1 cellular context compared by ENCODE assay signal in genomic region chrX:11733614-11734013, GRCh38.
TF ChIP-seq lines count a peak whose summit lies in the region.

No MANE protein-coding gene starts in this region.

TF ChIP-seq in GM12878, 131 proteins besides CTCF, POLR2A, EP300 and RAD21 (continued from another document):
- TF ChIP-seq, protein P1, sequence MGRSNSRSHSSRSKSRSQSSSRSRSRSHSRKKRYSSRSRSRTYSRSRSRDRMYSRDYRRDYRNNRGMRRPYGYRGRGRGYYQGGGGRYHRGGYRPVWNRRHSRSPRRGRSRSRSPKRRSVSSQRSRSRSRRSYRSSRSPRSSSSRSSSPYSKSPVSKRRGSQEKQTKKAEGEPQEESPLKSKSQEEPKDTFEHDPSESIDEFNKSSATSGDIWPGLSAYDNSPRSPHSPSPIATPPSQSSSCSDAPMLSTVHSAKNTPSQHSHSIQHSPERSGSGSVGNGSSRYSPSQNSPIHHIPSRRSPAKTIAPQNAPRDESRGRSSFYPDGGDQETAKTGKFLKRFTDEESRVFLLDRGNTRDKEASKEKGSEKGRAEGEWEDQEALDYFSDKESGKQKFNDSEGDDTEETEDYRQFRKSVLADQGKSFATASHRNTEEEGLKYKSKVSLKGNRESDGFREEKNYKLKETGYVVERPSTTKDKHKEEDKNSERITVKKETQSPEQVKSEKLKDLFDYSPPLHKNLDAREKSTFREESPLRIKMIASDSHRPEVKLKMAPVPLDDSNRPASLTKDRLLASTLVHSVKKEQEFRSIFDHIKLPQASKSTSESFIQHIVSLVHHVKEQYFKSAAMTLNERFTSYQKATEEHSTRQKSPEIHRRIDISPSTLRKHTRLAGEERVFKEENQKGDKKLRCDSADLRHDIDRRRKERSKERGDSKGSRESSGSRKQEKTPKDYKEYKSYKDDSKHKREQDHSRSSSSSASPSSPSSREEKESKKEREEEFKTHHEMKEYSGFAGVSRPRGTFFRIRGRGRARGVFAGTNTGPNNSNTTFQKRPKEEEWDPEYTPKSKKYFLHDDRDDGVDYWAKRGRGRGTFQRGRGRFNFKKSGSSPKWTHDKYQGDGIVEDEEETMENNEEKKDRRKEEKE (IDR thresholded peaks at IDR 0.05), result no peak
- TF ChIP-seq, protein P2, sequence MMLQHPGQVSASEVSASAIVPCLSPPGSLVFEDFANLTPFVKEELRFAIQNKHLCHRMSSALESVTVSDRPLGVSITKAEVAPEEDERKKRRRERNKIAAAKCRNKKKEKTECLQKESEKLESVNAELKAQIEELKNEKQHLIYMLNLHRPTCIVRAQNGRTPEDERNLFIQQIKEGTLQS (IDR thresholded peaks at IDR 0.05; ENCODE audit: borderline replicate concordance, extremely low read depth, low read depth, low read length), result no peak
- TF ChIP-seq, protein P3, sequence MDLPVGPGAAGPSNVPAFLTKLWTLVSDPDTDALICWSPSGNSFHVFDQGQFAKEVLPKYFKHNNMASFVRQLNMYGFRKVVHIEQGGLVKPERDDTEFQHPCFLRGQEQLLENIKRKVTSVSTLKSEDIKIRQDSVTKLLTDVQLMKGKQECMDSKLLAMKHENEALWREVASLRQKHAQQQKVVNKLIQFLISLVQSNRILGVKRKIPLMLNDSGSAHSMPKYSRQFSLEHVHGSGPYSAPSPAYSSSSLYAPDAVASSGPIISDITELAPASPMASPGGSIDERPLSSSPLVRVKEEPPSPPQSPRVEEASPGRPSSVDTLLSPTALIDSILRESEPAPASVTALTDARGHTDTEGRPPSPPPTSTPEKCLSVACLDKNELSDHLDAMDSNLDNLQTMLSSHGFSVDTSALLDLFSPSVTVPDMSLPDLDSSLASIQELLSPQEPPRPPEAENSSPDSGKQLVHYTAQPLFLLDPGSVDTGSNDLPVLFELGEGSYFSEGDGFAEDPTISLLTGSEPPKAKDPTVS (IDR thresholded peaks at IDR 0.05; ENCODE audit: low read depth, low read length), result no peak
- no peak for TF ChIP-seq CUX1 (IDR thresholded peaks at IDR 0.05; ENCODE audit: insufficient replicate concordance, low read depth, low read length)
TF ChIP-seq in GM12878: peak in this region for 0.
